22 cellular contexts compared by ENCODE assay signal in the genomic region with DNA sequence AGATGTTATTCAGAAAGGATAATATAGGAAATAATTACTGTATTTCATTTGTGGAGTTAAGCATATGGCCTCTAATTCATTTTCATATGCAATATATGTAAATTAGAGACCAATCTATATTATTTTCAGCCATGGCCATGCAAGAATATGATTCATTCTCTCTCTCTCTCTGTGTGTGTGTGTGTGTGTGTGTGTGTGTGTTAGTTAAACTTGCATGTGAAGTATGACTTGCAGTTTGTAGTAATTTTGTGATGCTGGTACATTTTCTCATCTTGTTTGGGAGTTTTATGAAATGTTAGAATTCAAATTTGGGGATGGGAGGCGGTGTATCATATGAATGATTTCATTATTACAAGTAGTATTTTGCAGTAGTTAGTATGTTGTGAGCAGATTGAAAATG.
DNase-seq lines count a peak whose midpoint lies in the region; ATAC-seq and TF ChIP-seq lines count a peak whose summit lies in the region.
"Had no signal": no experiment of that assay in that cellular context is flagged by ENCODE, and none has a peak within 500 bp of the region (broad histone marks: within the 10 kb centered on the region; RNA-seq: fewer than 3 reads in every experiment).

No MANE protein-coding gene starts in this region.

- TF ChIP-seq CTCF in HFFc6 (IDR thresholded peaks at IDR 0.05) (no peak), Peyer's patch (IDR thresholded peaks at IDR 0.05) (no peak)

- no peak overlapping the region for H3K27ac ChIP-seq in Peyer's patch
- H3K27ac ChIP-seq: gastroesophageal sphincter, SJCRH30, vagina had no signal

- CTCF ChIA-PET in activated CD4-positive, alpha-beta memory T cell treated with anti-CD3 and anti-CD28 coated beads for 36 hours (lab: Charles Lee) = no interaction called here
- CTCF ChIA-PET in activated CD4-positive, alpha-beta memory T cell treated with anti-CD3 and anti-CD28 coated beads, Interleukin-2, amount 10 ng/mL, durations not matched to agents 7 days and 5 days (lab: Charles Lee) = no interaction called here

- no peak for TF ChIP-seq POLR2A in Peyer's patch (IDR thresholded peaks at IDR 0.05)

- no peaks in the 10 kb centered on the region for H3K9me3 ChIP-seq in Peyer's patch
- H3K9me3 ChIP-seq: gastroesophageal sphincter, SJCRH30, vagina had no signal

- intact Hi-C loops in activated CD4-positive, alpha-beta memory T cell treated with anti-CD3 and anti-CD28 coated beads for 36 hours (cut with micrococcal nuclease) = loop anchor here (1.0 kb wide), 1 partner anchor 19 kb away; no protein-coding TSS in a partner anchor

- peak overlapping the region; percentile 42 for H3K27ac Mint-ChIP-seq in activated CD4-positive, alpha-beta memory T cell treated with anti-CD3 and anti-CD28 coated beads for 36 hours
- no peak overlapping the region for H3K27ac Mint-ChIP-seq in activated CD4-positive, alpha-beta memory T cell treated with anti-CD3 and anti-CD28 coated beads, Interleukin-2, amount 10 ng/mL, durations not matched to agents 7 days and 5 days
- H3K27ac Mint-ChIP-seq in HFFc6 (peak overlapping the region; percentile 76), memory B cell (peak overlapping the region; percentile 7)

- no peak for ATAC-seq in memory B cell (ENCODE audit: low read depth)
- ATAC-seq: activated T-cell treated with anti-CD3 and anti-CD28 coated beads, Interleukin-2, amount 50 U/mL, for 4 hours; gastroesophageal sphincter; left colon had no signal

- no peak overlapping the region for H3K4me3 Mint-ChIP-seq in activated CD4-positive, alpha-beta memory T cell treated with anti-CD3 and anti-CD28 coated beads for 36 hours
- no peak overlapping the region for H3K4me3 Mint-ChIP-seq in activated CD4-positive, alpha-beta memory T cell treated with anti-CD3 and anti-CD28 coated beads, Interleukin-2, amount 10 ng/mL, durations not matched to agents 7 days and 5 days
- H3K4me3 Mint-ChIP-seq in HFFc6 = no peak overlapping the region
- H3K4me3 Mint-ChIP-seq in memory B cell = no peak overlapping the region
- H3K4me3 Mint-ChIP-seq: activated T-cell treated with anti-CD3 and anti-CD28 coated beads, Interleukin-2, amount 50 U/mL, for 4 hours; CD4-positive, CD25-positive, alpha-beta regulatory T cell had no signal

- peaks cover 17% of the 10 kb centered on the region for H3K36me3 Mint-ChIP-seq in activated CD4-positive, alpha-beta memory T cell treated with anti-CD3 and anti-CD28 coated beads for 36 hours
- H3K36me3 Mint-ChIP-seq in activated CD4-positive, alpha-beta memory T cell treated with anti-CD3 and anti-CD28 coated beads, Interleukin-2, amount 10 ng/mL, durations not matched to agents 7 days and 5 days (ENCODE audit: low read depth) = peaks cover 32% of the 10 kb centered on the region
- H3K36me3 Mint-ChIP-seq in HFFc6 (ENCODE audit: low read depth) = no peaks in the 10 kb centered on the region; the same call in 1 of the 2 replicates
- H3K36me3 Mint-ChIP-seq in memory B cell = peaks cover 3% of the 10 kb centered on the region

- H3K4me3 ChIP-seq in Peyer's patch = no peak overlapping the region
- H3K4me3 ChIP-seq: gastroesophageal sphincter, SJCRH30, vagina had no signal

- peaks cover 92% of the 10 kb centered on the region for H3K4me1 Mint-ChIP-seq in activated CD4-positive, alpha-beta memory T cell treated with anti-CD3 and anti-CD28 coated beads for 36 hours (ENCODE audit: low read depth)
- H3K4me1 Mint-ChIP-seq in activated CD4-positive, alpha-beta memory T cell treated with anti-CD3 and anti-CD28 coated beads, Interleukin-2, amount 10 ng/mL, durations not matched to agents 7 days and 5 days = peaks cover 73% of the 10 kb centered on the region
- H3K4me1 Mint-ChIP-seq in HFFc6 (ENCODE audit: low read depth) (peaks cover 58% of the 10 kb centered on the region), memory B cell (peaks cover 63% of the 10 kb centered on the region)

- no peaks in the 10 kb centered on the region for H3K9me3 Mint-ChIP-seq in activated CD4-positive, alpha-beta memory T cell treated with anti-CD3 and anti-CD28 coated beads for 36 hours
- no peaks in the 10 kb centered on the region for H3K9me3 Mint-ChIP-seq in activated CD4-positive, alpha-beta memory T cell treated with anti-CD3 and anti-CD28 coated beads, Interleukin-2, amount 10 ng/mL, durations not matched to agents 7 days and 5 days
- H3K9me3 Mint-ChIP-seq in HFFc6 = no peaks in the 10 kb centered on the region
- H3K9me3 Mint-ChIP-seq in memory B cell = no peaks in the 10 kb centered on the region
- H3K9me3 Mint-ChIP-seq: activated T-cell treated with anti-CD3 and anti-CD28 coated beads, Interleukin-2, amount 50 U/mL, for 4 hours; CD4-positive, CD25-positive, alpha-beta regulatory T cell had no signal

- no peaks in the 10 kb centered on the region for H3K36me3 ChIP-seq in Peyer's patch
- H3K36me3 ChIP-seq: gastroesophageal sphincter, SJCRH30, vagina had no signal

- H3K27me3 ChIP-seq in Peyer's patch = no peaks in the 10 kb centered on the region
- H3K27me3 ChIP-seq: gastroesophageal sphincter, SJCRH30, vagina had no signal

- no peaks in the 10 kb centered on the region for H3K27me3 Mint-ChIP-seq in activated CD4-positive, alpha-beta memory T cell treated with anti-CD3 and anti-CD28 coated beads for 36 hours
- H3K27me3 Mint-ChIP-seq in activated CD4-positive, alpha-beta memory T cell treated with anti-CD3 and anti-CD28 coated beads, Interleukin-2, amount 10 ng/mL, durations not matched to agents 7 days and 5 days = no peaks in the 10 kb centered on the region
- H3K27me3 Mint-ChIP-seq in HFFc6 (ENCODE audit: insufficient read depth) (no peaks in the 10 kb centered on the region; the same call in 1 of the 2 replicates), memory B cell (no peaks in the 10 kb centered on the region)
- H3K27me3 Mint-ChIP-seq: CD4-positive, CD25-positive, alpha-beta regulatory T cell had no signal

- no peak for DNase-seq in activated CD4-positive, alpha-beta memory T cell treated with anti-CD3 and anti-CD28 coated beads for 36 hours
- DNase-seq in activated CD4-positive, alpha-beta memory T cell treated with anti-CD3 and anti-CD28 coated beads, Interleukin-2, amount 10 ng/mL, durations not matched to agents 7 days and 5 days = no peak
- DNase-seq in HFFc6 (peak; percentile 61), amniotic epithelial cell (ENCODE audit: low read depth) (peak; percentile 54), memory B cell (ENCODE audit: low spot score in 2 of 2) (no peak), NCI-H2029 treated with DMSO at 0.1 percent for 48 hours (lab: John Stamatoyannopoulos, UW) (no peak), Peyer's patch (no peak), A172 (ENCODE audit: low spot score) (no peak)
- DNase-seq: activated CD4-positive, alpha-beta T cell treated with anti-CD3 and anti-CD28 coated beads for 48 hours; activated T-cell treated with anti-CD3 and anti-CD28 coated beads, Interleukin-2, amount 50 U/mL, for 4 hours; amygdala; CD4-positive, CD25-positive, alpha-beta regulatory T cell; left colon; NCI-H1694 treated with DMSO at 0.1 percent for 48 hours; NCI-H446 treated with DMSO at 0.1 percent for 48 hours; nucleus accumbens; retina; SJCRH30; stimulated activated CD4-positive, alpha-beta T cell treated with anti-CD3 and anti-CD28 coated beads, Interleukin-1b, Interleukin-23, amount 100 ng/mL, for 48 hours; T1000 had no signal

- POLR2A ChIA-PET in activated CD4-positive, alpha-beta memory T cell treated with anti-CD3 and anti-CD28 coated beads for 36 hours (lab: Charles Lee) = interaction anchor here (0.7 to 1.9 kb wide), 2 partner anchors 68 to 72 kb away, joined by 3 to 5 read pairs; no protein-coding TSS in a partner anchor
- POLR2A ChIA-PET in activated CD4-positive, alpha-beta memory T cell treated with anti-CD3 and anti-CD28 coated beads, Interleukin-2, amount 10 ng/mL, durations not matched to agents 7 days and 5 days (lab: Charles Lee) = interaction anchor here (1.2 kb wide), 1 partner anchor 71 kb away, joined by 3 read pairs; no protein-coding TSS in a partner anchor

- peaks cover 0 to 20% (median 0%) of the 10 kb centered on the region in 4 donors for H3K4me1 ChIP-seq in Peyer's patch

Comparison
In these comparisons a context has a peak if more than half of its experiments do, and no peak if none do; other contexts are left out.
1. DNase-seq: peak in HFFc6 (single experiment) and amniotic epithelial cell (single experiment); none in activated CD4-positive, alpha-beta memory T cell treated with anti-CD3 and anti-CD28 coated beads for 36 hours (single experiment), activated CD4-positive, alpha-beta memory T cell treated with anti-CD3 and anti-CD28 coated beads, Interleukin-2, amount 10 ng/mL, durations not matched to agents 7 days and 5 days (single experiment), memory B cell (0 of 2), NCI-H2029 treated with DMSO at 0.1 percent for 48 hours (single experiment), Peyer's patch (0 of 3) and A172 (single experiment).